In genomic region chr22:29693671-29694070, GRCh38 we compare ENCODE assay signal across 1 cellular context.
TF ChIP-seq lines count a peak whose summit lies in the region.

No MANE protein-coding gene starts in this region.

TF ChIP-seq in H1, 55 proteins besides CTCF, POLR2A, EP300 and RAD21 (continued from another document):
- TF ChIP-seq, protein P1, sequence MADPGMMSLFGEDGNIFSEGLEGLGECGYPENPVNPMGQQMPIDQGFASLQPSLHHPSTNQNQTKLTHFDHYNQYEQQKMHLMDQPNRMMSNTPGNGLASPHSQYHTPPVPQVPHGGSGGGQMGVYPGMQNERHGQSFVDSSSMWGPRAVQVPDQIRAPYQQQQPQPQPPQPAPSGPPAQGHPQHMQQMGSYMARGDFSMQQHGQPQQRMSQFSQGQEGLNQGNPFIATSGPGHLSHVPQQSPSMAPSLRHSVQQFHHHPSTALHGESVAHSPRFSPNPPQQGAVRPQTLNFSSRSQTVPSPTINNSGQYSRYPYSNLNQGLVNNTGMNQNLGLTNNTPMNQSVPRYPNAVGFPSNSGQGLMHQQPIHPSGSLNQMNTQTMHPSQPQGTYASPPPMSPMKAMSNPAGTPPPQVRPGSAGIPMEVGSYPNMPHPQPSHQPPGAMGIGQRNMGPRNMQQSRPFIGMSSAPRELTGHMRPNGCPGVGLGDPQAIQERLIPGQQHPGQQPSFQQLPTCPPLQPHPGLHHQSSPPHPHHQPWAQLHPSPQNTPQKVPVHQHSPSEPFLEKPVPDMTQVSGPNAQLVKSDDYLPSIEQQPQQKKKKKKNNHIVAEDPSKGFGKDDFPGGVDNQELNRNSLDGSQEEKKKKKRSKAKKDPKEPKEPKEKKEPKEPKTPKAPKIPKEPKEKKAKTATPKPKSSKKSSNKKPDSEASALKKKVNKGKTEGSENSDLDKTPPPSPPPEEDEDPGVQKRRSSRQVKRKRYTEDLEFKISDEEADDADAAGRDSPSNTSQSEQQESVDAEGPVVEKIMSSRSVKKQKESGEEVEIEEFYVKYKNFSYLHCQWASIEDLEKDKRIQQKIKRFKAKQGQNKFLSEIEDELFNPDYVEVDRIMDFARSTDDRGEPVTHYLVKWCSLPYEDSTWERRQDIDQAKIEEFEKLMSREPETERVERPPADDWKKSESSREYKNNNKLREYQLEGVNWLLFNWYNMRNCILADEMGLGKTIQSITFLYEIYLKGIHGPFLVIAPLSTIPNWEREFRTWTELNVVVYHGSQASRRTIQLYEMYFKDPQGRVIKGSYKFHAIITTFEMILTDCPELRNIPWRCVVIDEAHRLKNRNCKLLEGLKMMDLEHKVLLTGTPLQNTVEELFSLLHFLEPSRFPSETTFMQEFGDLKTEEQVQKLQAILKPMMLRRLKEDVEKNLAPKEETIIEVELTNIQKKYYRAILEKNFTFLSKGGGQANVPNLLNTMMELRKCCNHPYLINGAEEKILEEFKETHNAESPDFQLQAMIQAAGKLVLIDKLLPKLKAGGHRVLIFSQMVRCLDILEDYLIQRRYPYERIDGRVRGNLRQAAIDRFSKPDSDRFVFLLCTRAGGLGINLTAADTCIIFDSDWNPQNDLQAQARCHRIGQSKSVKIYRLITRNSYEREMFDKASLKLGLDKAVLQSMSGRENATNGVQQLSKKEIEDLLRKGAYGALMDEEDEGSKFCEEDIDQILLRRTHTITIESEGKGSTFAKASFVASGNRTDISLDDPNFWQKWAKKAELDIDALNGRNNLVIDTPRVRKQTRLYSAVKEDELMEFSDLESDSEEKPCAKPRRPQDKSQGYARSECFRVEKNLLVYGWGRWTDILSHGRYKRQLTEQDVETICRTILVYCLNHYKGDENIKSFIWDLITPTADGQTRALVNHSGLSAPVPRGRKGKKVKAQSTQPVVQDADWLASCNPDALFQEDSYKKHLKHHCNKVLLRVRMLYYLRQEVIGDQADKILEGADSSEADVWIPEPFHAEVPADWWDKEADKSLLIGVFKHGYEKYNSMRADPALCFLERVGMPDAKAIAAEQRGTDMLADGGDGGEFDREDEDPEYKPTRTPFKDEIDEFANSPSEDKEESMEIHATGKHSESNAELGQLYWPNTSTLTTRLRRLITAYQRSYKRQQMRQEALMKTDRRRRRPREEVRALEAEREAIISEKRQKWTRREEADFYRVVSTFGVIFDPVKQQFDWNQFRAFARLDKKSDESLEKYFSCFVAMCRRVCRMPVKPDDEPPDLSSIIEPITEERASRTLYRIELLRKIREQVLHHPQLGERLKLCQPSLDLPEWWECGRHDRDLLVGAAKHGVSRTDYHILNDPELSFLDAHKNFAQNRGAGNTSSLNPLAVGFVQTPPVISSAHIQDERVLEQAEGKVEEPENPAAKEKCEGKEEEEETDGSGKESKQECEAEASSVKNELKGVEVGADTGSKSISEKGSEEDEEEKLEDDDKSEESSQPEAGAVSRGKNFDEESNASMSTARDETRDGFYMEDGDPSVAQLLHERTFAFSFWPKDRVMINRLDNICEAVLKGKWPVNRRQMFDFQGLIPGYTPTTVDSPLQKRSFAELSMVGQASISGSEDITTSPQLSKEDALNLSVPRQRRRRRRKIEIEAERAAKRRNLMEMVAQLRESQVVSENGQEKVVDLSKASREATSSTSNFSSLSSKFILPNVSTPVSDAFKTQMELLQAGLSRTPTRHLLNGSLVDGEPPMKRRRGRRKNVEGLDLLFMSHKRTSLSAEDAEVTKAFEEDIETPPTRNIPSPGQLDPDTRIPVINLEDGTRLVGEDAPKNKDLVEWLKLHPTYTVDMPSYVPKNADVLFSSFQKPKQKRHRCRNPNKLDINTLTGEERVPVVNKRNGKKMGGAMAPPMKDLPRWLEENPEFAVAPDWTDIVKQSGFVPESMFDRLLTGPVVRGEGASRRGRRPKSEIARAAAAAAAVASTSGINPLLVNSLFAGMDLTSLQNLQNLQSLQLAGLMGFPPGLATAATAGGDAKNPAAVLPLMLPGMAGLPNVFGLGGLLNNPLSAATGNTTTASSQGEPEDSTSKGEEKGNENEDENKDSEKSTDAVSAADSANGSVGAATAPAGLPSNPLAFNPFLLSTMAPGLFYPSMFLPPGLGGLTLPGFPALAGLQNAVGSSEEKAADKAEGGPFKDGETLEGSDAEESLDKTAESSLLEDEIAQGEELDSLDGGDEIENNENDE (IDR thresholded peaks at IDR 0.05; ENCODE audit: insufficient replicate concordance, low read length): no peak
